35 cellular contexts compared by ENCODE assay signal in genomic region chr10:46104071-46104585, GRCh38. TPM values are rescaled to one million over a fixed set of nuclear protein-coding genes. Genes with fewer than 3 reads are reported as not detected.
"Had no signal": no experiment of that assay in that cellular context is flagged by ENCODE, and none has a peak within 500 bp of the region (broad histone marks: within the 10 kb centered on the region; RNA-seq: fewer than 3 reads in every experiment).

No MANE protein-coding gene starts in this region.

- H3K27ac Mint-ChIP-seq: type B pancreatic cell had no signal

- DNase-seq: cerebellar nuclear complex; dermis blood vessel endothelial cell; effector memory CD4-positive, alpha-beta T cell; esophagus squamous epithelium; foreskin melanocyte; glutamatergic neuron; heart right ventricle; hippocampal formation; left cardiac atrium; left lung; mesenchymal stem cell; naive thymus-derived CD8-positive, alpha-beta T cell; pancreas; stimulated activated CD4-positive, alpha-beta T cell treated with anti-CD3 and anti-CD28 coated beads, Interleukin-12 subunit alpha, Interleukin-12 subunit beta, amount 100 ng/mL, for 4 hours; stimulated activated CD4-positive, alpha-beta T cell treated with anti-CD3 and anti-CD28 coated beads, Interleukin-1b, Interleukin-23, amount 100 ng/mL, for 48 hours; stimulated activated CD4-positive, alpha-beta T cell treated with anti-CD3 and anti-CD28 coated beads, Interleukin-4, amount 100 ng/mL, for 1 hour; stimulated activated CD8-positive, alpha-beta memory T cell treated with anti-CD3 and anti-CD28 coated beads, Interleukin-4, amount 100 ng/mL, for 48 hours; stimulated activated naive CD4-positive, alpha-beta T cell treated with Interleukin-2 at 50 U/mL for 16 hours; stomach; thyroid gland had no signal

- H3K4me3 ChIP-seq: esophagus squamous epithelium, heart right ventricle, left lung, pancreas, smooth muscle cell, stomach, thyroid gland had no signal

- H3K36me3 ChIP-seq: esophagus squamous epithelium, heart right ventricle, left lung, pancreas, stomach, thyroid gland had no signal

- H3K27me3 ChIP-seq: pancreas, thyroid gland had no signal

- H3K9me3 Mint-ChIP-seq: naive thymus-derived CD8-positive, alpha-beta T cell; type B pancreatic cell had no signal

- H3K4me2 ChIP-seq: smooth muscle cell had no signal

- H3K36me3 Mint-ChIP-seq: naive thymus-derived CD8-positive, alpha-beta T cell; type B pancreatic cell had no signal

- H3K9me3 ChIP-seq: esophagus squamous epithelium, heart right ventricle, left lung, pancreas, stomach, thyroid gland had no signal

- H3K27ac ChIP-seq: esophagus squamous epithelium, heart right ventricle, left lung, pancreas, stomach, thyroid gland had no signal

- H3K4me3 Mint-ChIP-seq: type B pancreatic cell had no signal

RNA-seq across cellular contexts. Expression of gene MSMB, which starts 58.1 kb away (rescaled TPM):
- total RNA-seq: dermis blood vessel endothelial cell; endothelial cell of umbilical vein; epithelial cell of proximal tubule; heart right ventricle; kidney epithelial cell; left cardiac atrium; lung microvascular endothelial cell; myocyte; naive thymus-derived CD8-positive, alpha-beta T cell; omental fat pad; pancreas; posterior vena cava; pulmonary artery endothelial cell; sciatic nerve; smooth muscle cell; subcutaneous adipose tissue; temporal lobe; thyroid gland; urinary bladder had no signal
- polyA plus RNA-seq: endothelial cell of umbilical vein; heart right ventricle; naive thymus-derived CD8-positive, alpha-beta T cell; neural cell had no signal
